ENCODE assay signal across 11 cellular contexts in genomic region chr6:98657764-98658163, GRCh38.
DNase-seq lines count a peak whose midpoint lies in the region; ATAC-seq, FAIRE-seq and TF ChIP-seq lines count a peak whose summit lies in the region.
"Had no signal": no experiment of that assay in that cellular context is flagged by ENCODE, and none has a peak within 500 bp of the region (broad histone marks: within the 10 kb centered on the region; RNA-seq: fewer than 3 reads in every experiment).

No MANE protein-coding gene starts in this region.

- no peak overlapping the region for H2BK120ac ChIP-seq in trophoblast cell (ENCODE audit: insufficient read depth, low read length, poor library complexity)

- POLR2A ChIA-PET in PC-3 (lab: Charles Lee; ENCODE audit: unreplicated experiment) = no interaction called here

- FAIRE-seq in bronchial epithelial cell (lab: Jason Lieb, UNC) = no peak

- no peak overlapping the region for H4K8ac ChIP-seq in trophoblast cell (ENCODE audit: low read depth, low read length)

- H3K27ac ChIP-seq in PC-3 (ENCODE audit: low read length) (no peak overlapping the region), trophoblast cell (ENCODE audit: low read depth, low read length) (no peak overlapping the region), ascending aorta (no peak overlapping the region)

- no peaks in the 10 kb centered on the region for H3K9me2 ChIP-seq in PC-3 (replicated peaks; ENCODE audit: low read length)

- H3K14ac ChIP-seq in trophoblast cell (ENCODE audit: low read length) = no peak overlapping the region

- intact Hi-C loops in PC-3 (cut with micrococcal nuclease) (no loop called here), ascending aorta (cut with DNase I) (no loop called here)

- H3K4ac ChIP-seq in trophoblast cell (ENCODE audit: low read depth, low read length) = no peak overlapping the region

- no peak overlapping the region for H3K9ac ChIP-seq in PC-3 (ENCODE audit: low read length)
- no peak overlapping the region for H3K9ac ChIP-seq in trophoblast cell (ENCODE audit: low read length)

- no peak overlapping the region for H3K18ac ChIP-seq in trophoblast cell (ENCODE audit: low read length)

- no peaks in the 10 kb centered on the region for H3K79me1 ChIP-seq in trophoblast cell (ENCODE audit: low read length)

- H3K27me3 ChIP-seq in PC-3 (ENCODE audit: low read length) (peaks cover 3% of the 10 kb centered on the region), bronchial epithelial cell (ENCODE audit: control insufficient read depth, insufficient read depth, low read length) (no peaks in the 10 kb centered on the region), trophoblast cell (ENCODE audit: insufficient read depth, low read length) (no peaks in the 10 kb centered on the region), ascending aorta (no peaks in the 10 kb centered on the region), BE2C (peaks cover 4% of the 10 kb centered on the region; the same call in 1 of the 2 replicates)

- no peak overlapping the region for H3K23ac ChIP-seq in trophoblast cell (ENCODE audit: low read length)

- H3K4me2 ChIP-seq in PC-3 (ENCODE audit: low read length) (no peak overlapping the region), trophoblast cell (ENCODE audit: low read length) (no peak overlapping the region)

- no peak overlapping the region for H3K4me3 ChIP-seq in PC-3 (ENCODE audit: low read length)
- no peak overlapping the region for H3K4me3 ChIP-seq in bronchial epithelial cell (ENCODE audit: low read depth, low read length)
- H3K4me3 ChIP-seq in trophoblast cell (ENCODE audit: low read depth, low read length) = no peak overlapping the region
- H3K4me3 ChIP-seq in ascending aorta = no peak overlapping the region
- no peak overlapping the region for H3K4me3 ChIP-seq in BE2C (ENCODE audit: low read depth, low read length)

- no peak overlapping the region for H2BK12ac ChIP-seq in trophoblast cell (ENCODE audit: low read length)

- no TSS peak for BruUV-seq in PC-3 (replicated peaks; lab: Mats Ljungman, UMichigan)

- no peak for TF ChIP-seq CTCF in PC-3 (conservative IDR thresholded peaks at IDR 0.05; ENCODE audit: low read depth, low read length)
- TF ChIP-seq CTCF in bronchial epithelial cell (IDR thresholded peaks at IDR 0.05; ENCODE audit: insufficient read depth, low read length, severe bottlenecking) = no peak
- no peak for TF ChIP-seq CTCF in ascending aorta (IDR thresholded peaks at IDR 0.05)
- TF ChIP-seq CTCF in BE2C (IDR thresholded peaks at IDR 0.05; ENCODE audit: low read depth, low read length) = no peak

- no peaks in the 10 kb centered on the region for H3F3A ChIP-seq in PC-3 (ENCODE audit: low read length, unreplicated experiment)

- no peak overlapping the region for H4K12ac ChIP-seq in trophoblast cell (ENCODE audit: low read depth, low read length)

- H3K79me2 ChIP-seq in PC-3 (ENCODE audit: low read length) = no peaks in the 10 kb centered on the region
- H3K79me2 ChIP-seq in trophoblast cell (ENCODE audit: control insufficient read depth, insufficient read depth, low read length, poor library complexity) = no peaks in the 10 kb centered on the region

- no peak for ATAC-seq in PC-3

- H3K36me3 ChIP-seq in PC-3 (ENCODE audit: low read depth, low read length) (no peaks in the 10 kb centered on the region), bronchial epithelial cell (ENCODE audit: control insufficient read depth, insufficient read depth, low read length) (no peaks in the 10 kb centered on the region), trophoblast cell (ENCODE audit: control insufficient read depth in 1 of 2, insufficient read depth in 2 of 2, low read length in 2 of 2) (no peaks in the 10 kb centered on the region), ascending aorta (no peaks in the 10 kb centered on the region), BE2C (no peaks in the 10 kb centered on the region)

- CTCF ChIA-PET in PC-3 (lab: Charles Lee) = no interaction called here

- no peaks in the 10 kb centered on the region for H3K4me1 ChIP-seq in PC-3 (ENCODE audit: insufficient read depth, low read length)
- H3K4me1 ChIP-seq in trophoblast cell (ENCODE audit: control insufficient read depth in 1 of 2, insufficient read depth in 2 of 2, low read length in 2 of 2) = no peaks in the 10 kb centered on the region
- no peaks in the 10 kb centered on the region for H3K4me1 ChIP-seq in ascending aorta
- no peaks in the 10 kb centered on the region for H3K4me1 ChIP-seq in BE2C

- no peak overlapping the region for H4K91ac ChIP-seq in trophoblast cell (ENCODE audit: low read depth, low read length)

- DNase-seq in DMS53 (lab: John Stamatoyannopoulos, UW) (peak; percentile 21), DMS53 treated with DMSO at 0.1 percent for 48 hours (lab: John Stamatoyannopoulos, UW; ENCODE audit: unreplicated experiment) (no peak), PC-3 (peak; percentile 57), bronchial epithelial cell (ENCODE audit: low read depth) (peak; percentile 51), trophoblast cell (peak; percentile 8 to 62), ascending aorta (ENCODE audit: low spot score in 2 of 2) (no peak), BE2C (no peak)
- no peak for DNase-seq in activated effector memory CD4-positive, alpha-beta T cell treated with Interleukin-2 at 50 U/mL for 16 hours
- DNase-seq: 8988T, anterior cingulate cortex, retina had no signal

- no peak overlapping the region for H2AK5ac ChIP-seq in trophoblast cell (ENCODE audit: low read length)

- H4K20me1 ChIP-seq in PC-3 (ENCODE audit: low read length) = no peaks in the 10 kb centered on the region

- no CpG with 5 or more reads among the region's 5 CpGs for WGBS in trophoblast cell (ENCODE audit: extremely low coverage, insufficient coverage, insufficient read length)

- H3K9me3 ChIP-seq in PC-3 (ENCODE audit: low read length) (no peaks in the 10 kb centered on the region), trophoblast cell (ENCODE audit: insufficient read depth, low read depth, low read length) (no peaks in the 10 kb centered on the region), ascending aorta (no peaks in the 10 kb centered on the region), BE2C (no peaks in the 10 kb centered on the region)

- H2AFZ ChIP-seq in PC-3 (ENCODE audit: low read length) = no peak overlapping the region
- no peak overlapping the region for H2AFZ ChIP-seq in trophoblast cell (ENCODE audit: insufficient read depth, low read length, poor library complexity)

- H2BK5ac ChIP-seq in trophoblast cell (ENCODE audit: low read depth, low read length, poor library complexity) = no peak overlapping the region

Comparison
In these comparisons a context has a peak if more than half of its experiments do, and no peak if none do; other contexts are left out.
1. DNase-seq: peak in DMS53 (single experiment), PC-3 (single experiment), bronchial epithelial cell (single experiment) and trophoblast cell (2 of 2); none in DMS53 treated with DMSO at 0.1 percent for 48 hours (single experiment), ascending aorta (0 of 2), activated effector memory CD4-positive, alpha-beta T cell treated with Interleukin-2 at 50 U/mL for 16 hours (single experiment) and BE2C (single experiment).